ENCODE assay signal across 15 cellular contexts in genomic region chr7:97187067-97187466, GRCh38.
A peak's percentile ranks its signal among the peaks of the same experiment; 100 is the strongest.
DNase-seq lines count a peak whose midpoint lies in the region; ATAC-seq and TF ChIP-seq lines count a peak whose summit lies in the region.
"Had no signal": no experiment of that assay in that cellular context is flagged by ENCODE, and none has a peak within 500 bp of the region (broad histone marks: within the 10 kb centered on the region; RNA-seq: fewer than 3 reads in every experiment).

No MANE protein-coding gene starts in this region.

- DNase-seq in COLO829 (ENCODE audit: low spot score) (peak; percentile 38), HT1080 (ENCODE audit: low read depth) (peak; percentile 67), astrocyte of the hippocampus (ENCODE audit: low read depth, low spot score) (peak; percentile 63), left colon (no peak), Calu3 (no peak), dermis blood vessel endothelial cell (no peak)
- DNase-seq in activated CD4-positive, alpha-beta T cell treated with anti-CD3 and anti-CD28 coated beads, Interleukin-2, amount 10 ng/mL, durations not matched to agents 24 days and 14 days, result no peak
- DNase-seq: activated CD4-positive, alpha-beta T cell treated with anti-CD3 and anti-CD28 coated beads, Interleukin-2, amount 50 U/mL, for 48 hours; activated gamma-delta T cell treated with Interleukin-2 at 50 U/mL for 16 hours; H7; kidney glomerular epithelial cell; naive thymus-derived CD8-positive, alpha-beta T cell; T-helper 17 cell had no signal

- CTCF ChIA-PET in Calu3 (lab: Charles Lee), result no interaction called here

- TF ChIP-seq CTCF in Calu3 (IDR thresholded peaks at IDR 0.05; ENCODE audit: unreplicated experiment), result no peak

- H3K9me3 Mint-ChIP-seq in Calu3 (ENCODE audit: low read depth, unreplicated experiment), result no peaks in the 10 kb centered on the region
- no peaks in the 10 kb centered on the region for H3K9me3 Mint-ChIP-seq in activated CD4-positive, alpha-beta T cell treated with anti-CD3 and anti-CD28 coated beads, Interleukin-2, amount 10 ng/mL, durations not matched to agents 24 days and 14 days
- H3K9me3 Mint-ChIP-seq: central memory CD8-positive, alpha-beta T cell had no signal

- no TSS peak for BruUV-seq in Calu3 (replicated peaks; lab: Mats Ljungman, UMichigan)

- H3K4me1 Mint-ChIP-seq in Calu3 (ENCODE audit: low read depth, unreplicated experiment), result no peaks in the 10 kb centered on the region
- H3K4me1 Mint-ChIP-seq in activated CD4-positive, alpha-beta T cell treated with anti-CD3 and anti-CD28 coated beads, Interleukin-2, amount 10 ng/mL, durations not matched to agents 24 days and 14 days, result no peaks in the 10 kb centered on the region
- H3K4me1 Mint-ChIP-seq: central memory CD8-positive, alpha-beta T cell had no signal

- intact Hi-C loops in left colon (cut with DNase I, micrococcal nuclease) (no loop called here), Calu3 (cut with micrococcal nuclease; ENCODE audit: unreplicated experiment) (no loop called here)
- intact Hi-C loops in activated CD4-positive, alpha-beta T cell treated with anti-CD3 and anti-CD28 coated beads, Interleukin-2, amount 10 ng/mL, durations not matched to agents 24 days and 14 days (cut with micrococcal nuclease), result no loop called here

- no peak overlapping the region for H3K4me3 Mint-ChIP-seq in Calu3 (ENCODE audit: low read depth, unreplicated experiment)
- no peak overlapping the region for H3K4me3 Mint-ChIP-seq in activated CD4-positive, alpha-beta T cell treated with anti-CD3 and anti-CD28 coated beads, Interleukin-2, amount 10 ng/mL, durations not matched to agents 24 days and 14 days
- H3K4me3 Mint-ChIP-seq: central memory CD8-positive, alpha-beta T cell; naive thymus-derived CD8-positive, alpha-beta T cell; T-helper 17 cell had no signal

- no peak overlapping the region for H3K27ac Mint-ChIP-seq in Calu3 (ENCODE audit: unreplicated experiment)
- no peak overlapping the region for H3K27ac Mint-ChIP-seq in activated CD4-positive, alpha-beta T cell treated with anti-CD3 and anti-CD28 coated beads, Interleukin-2, amount 10 ng/mL, durations not matched to agents 24 days and 14 days
- H3K27ac Mint-ChIP-seq: naive thymus-derived CD8-positive, alpha-beta T cell; T-helper 17 cell had no signal

- no peaks in the 10 kb centered on the region for H3K36me3 Mint-ChIP-seq in Calu3 (ENCODE audit: insufficient read depth, unreplicated experiment)
- peaks cover 2% of the 10 kb centered on the region for H3K36me3 Mint-ChIP-seq in activated CD4-positive, alpha-beta T cell treated with anti-CD3 and anti-CD28 coated beads, Interleukin-2, amount 10 ng/mL, durations not matched to agents 24 days and 14 days (ENCODE audit: low read depth)

- peak; percentile 31 for ATAC-seq in left colon
- ATAC-seq in GM19463 (IDR thresholded peaks at IDR 0.05; ENCODE audit: unreplicated experiment), result no peak
- ATAC-seq: naive thymus-derived CD8-positive, alpha-beta T cell; T-helper 17 cell had no signal

- no peaks in the 10 kb centered on the region for H3K27me3 Mint-ChIP-seq in Calu3 (ENCODE audit: unreplicated experiment)
- H3K27me3 Mint-ChIP-seq in activated CD4-positive, alpha-beta T cell treated with anti-CD3 and anti-CD28 coated beads, Interleukin-2, amount 10 ng/mL, durations not matched to agents 24 days and 14 days, result peaks cover 3% of the 10 kb centered on the region
- H3K27me3 Mint-ChIP-seq: T-helper 17 cell had no signal

Comparison
In these comparisons a context has a peak if more than half of its experiments do, and no peak if none do; other contexts are left out.
1. DNase-seq: peak in COLO829 (single experiment), HT1080 (single experiment) and astrocyte of the hippocampus (single experiment); none in left colon (0 of 2), Calu3 (single experiment), activated CD4-positive, alpha-beta T cell treated with anti-CD3 and anti-CD28 coated beads, Interleukin-2, amount 10 ng/mL, durations not matched to agents 24 days and 14 days (single experiment) and dermis blood vessel endothelial cell (single experiment).